Comparison of ENCODE assay signal across 1 cellular context in the genomic region with DNA sequence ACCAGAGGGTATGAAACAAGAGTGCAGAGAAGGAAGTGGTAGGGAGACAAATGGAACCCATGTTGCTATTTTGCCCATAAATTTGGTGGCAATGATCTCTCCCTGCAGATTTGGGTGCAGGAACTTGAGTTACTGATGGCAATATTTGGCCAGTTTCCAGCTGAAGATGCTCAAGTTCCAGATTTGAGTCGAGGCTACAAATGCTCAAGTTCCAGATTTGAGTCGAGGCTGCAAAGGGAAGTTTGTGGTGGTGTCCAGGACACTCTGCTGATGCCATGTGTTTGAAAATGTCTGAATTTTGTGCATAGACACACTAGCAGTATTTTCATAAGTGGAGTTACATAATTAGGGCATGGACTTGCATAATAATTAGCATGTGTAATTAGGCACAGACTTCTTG.
TF ChIP-seq lines count a peak whose summit lies in the region.

No MANE protein-coding gene starts in this region.

TF ChIP-seq in IMR-90, 13 proteins besides CTCF, POLR2A, EP300 and RAD21:
- TF ChIP-seq MAZ (IDR thresholded peaks at IDR 0.05; ENCODE audit: borderline replicate concordance, low read depth, low read length) (no peak), BHLHE40 (IDR thresholded peaks at IDR 0.05; ENCODE audit: low read depth, low read length) (no peak)
